ENCODE assay signal across 17 cellular contexts in the genomic region with DNA sequence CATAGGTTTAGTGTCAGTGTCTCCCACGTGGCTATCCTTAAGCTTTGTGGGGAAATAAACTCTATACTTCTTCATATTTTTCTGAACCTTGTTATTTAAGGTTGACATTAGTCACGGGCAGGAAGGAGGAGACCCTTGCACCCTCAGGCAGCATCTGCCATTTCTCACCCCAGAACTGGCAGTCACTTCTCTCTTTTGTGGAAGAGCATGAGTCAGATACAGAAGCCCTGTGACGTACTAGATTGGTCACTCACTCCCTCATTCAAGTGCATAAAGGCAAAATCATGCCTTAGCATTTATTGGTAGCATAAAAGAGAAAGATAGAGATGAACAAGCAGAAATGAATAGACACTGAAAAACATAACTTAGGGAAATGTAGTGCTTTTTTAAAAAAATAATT.
DNase-seq lines count a peak whose midpoint lies in the region; ATAC-seq and TF ChIP-seq lines count a peak whose summit lies in the region.
"Had no signal": no experiment of that assay in that cellular context is flagged by ENCODE, and none has a peak within 500 bp of the region (broad histone marks: within the 10 kb centered on the region; RNA-seq: fewer than 3 reads in every experiment).

No MANE protein-coding gene starts in this region.

- H3K4me3 ChIP-seq in mesenchymal stem cell (ENCODE audit: insufficient read depth in 1 of 2, low read depth in 1 of 2, low read length in 2 of 2) (no peak overlapping the region), tibial artery (no peak overlapping the region)
- H3K4me3 ChIP-seq: transverse colon had no signal

- WGBS in mesenchymal stem cell: 44% methylated on average over 1 of the region's 3 CpGs

- no peak overlapping the region for H3K14ac ChIP-seq in mesenchymal stem cell (ENCODE audit: low read length in 2 of 2)

- peak; percentile 8 to 36 for DNase-seq in activated T-cell treated with anti-CD3 and anti-CD28 coated beads, Interleukin-2, amount 50 U/mL, for 72 hours
- no peak for DNase-seq in activated T-cell treated with anti-CD3 and anti-CD28 coated beads, Interleukin-2, amount 50 U/mL, for 48 hours
- DNase-seq in T1000 (lab: John Stamatoyannopoulos, UW) (peak; percentile 1), mesenchymal stem cell (peak; percentile 17), KG1 (lab: John Stamatoyannopoulos, UW) (no peak), GM13976 (ENCODE audit: low spot score) (no peak), tibial artery (no peak)
- DNase-seq: activated naive CD4-positive, alpha-beta T cell treated with anti-CD3 and anti-CD28 coated beads, Interleukin-2, amount 50 U/mL, for 16 hours; cerebellar nuclear complex; hippocampal formation; naive B cell; NCI-H146; NCI-H446; transverse colon had no signal

- no peak overlapping the region for H3K18ac ChIP-seq in mesenchymal stem cell (ENCODE audit: low read depth in 1 of 2, low read length in 2 of 2)

- peaks cover 11% of the 10 kb centered on the region for H3K4me1 Mint-ChIP-seq in activated T-cell treated with anti-CD3 and anti-CD28 coated beads, Interleukin-2, amount 50 U/mL, for 72 hours (ENCODE audit: low read depth)
- H3K4me1 Mint-ChIP-seq: naive B cell had no signal

- H3K23ac ChIP-seq in mesenchymal stem cell (ENCODE audit: low read length in 2 of 2): no peak overlapping the region

- no peak overlapping the region for H2BK120ac ChIP-seq in mesenchymal stem cell (ENCODE audit: low read depth, low read length)

- H2BK5ac ChIP-seq in mesenchymal stem cell (ENCODE audit: low read depth, low read length, poor library complexity, severe bottlenecking): no peak overlapping the region

- H4K8ac ChIP-seq in mesenchymal stem cell (ENCODE audit: low read length): no peak overlapping the region

- H3K27me3 Mint-ChIP-seq in activated T-cell treated with anti-CD3 and anti-CD28 coated beads, Interleukin-2, amount 50 U/mL, for 72 hours (ENCODE audit: low read depth): peaks cover 20% of the 10 kb centered on the region
- H3K27me3 Mint-ChIP-seq: progenitor cell of endocrine pancreas had no signal

- no peaks in the 10 kb centered on the region for H3K36me3 ChIP-seq in mesenchymal stem cell (ENCODE audit: control insufficient read depth in 1 of 2, insufficient read depth in 2 of 2, low read depth in 1 of 2, low read length in 2 of 2)
- H3K36me3 ChIP-seq in tibial artery: no peaks in the 10 kb centered on the region
- H3K36me3 ChIP-seq: transverse colon had no signal

- no peak overlapping the region for H4K91ac ChIP-seq in mesenchymal stem cell (ENCODE audit: low read length)

- H3K9ac ChIP-seq in mesenchymal stem cell (ENCODE audit: low read length): no peak overlapping the region

- no peaks in the 10 kb centered on the region for H3K79me1 ChIP-seq in mesenchymal stem cell (replicated peaks; ENCODE audit: low read length, poor library complexity, severe bottlenecking)

- intact Hi-C loops in tibial artery (cut with DNase I; ENCODE audit: low total_unique reads): no loop called here

- TF ChIP-seq CTCF in GM13976 (IDR thresholded peaks at IDR 0.05; ENCODE audit: borderline replicate concordance, control extremely low read depth, extremely low read depth, insufficient read depth, missing control alignments) (no peak), tibial artery (IDR thresholded peaks at IDR 0.05) (no peak)

- H2AFZ ChIP-seq in mesenchymal stem cell (ENCODE audit: low read depth, low read length): no peak overlapping the region

- in situ Hi-C loops in GM13976 (cut with MboI; ENCODE audit: low sequenced_read_pairs, unreplicated experiment): no loop called here

- no peak overlapping the region for H2AK5ac ChIP-seq in mesenchymal stem cell (ENCODE audit: low read length, severe bottlenecking)

- H3K27me3 ChIP-seq in mesenchymal stem cell (ENCODE audit: control insufficient read depth in 1 of 2, insufficient read depth in 1 of 2, low read length in 2 of 2) (no peaks in the 10 kb centered on the region), tibial artery (no peaks in the 10 kb centered on the region)
- H3K27me3 ChIP-seq: transverse colon had no signal

- H3K27ac Mint-ChIP-seq in activated T-cell treated with anti-CD3 and anti-CD28 coated beads, Interleukin-2, amount 50 U/mL, for 72 hours: no peak overlapping the region
- H3K27ac Mint-ChIP-seq: naive B cell, progenitor cell of endocrine pancreas had no signal

- H3K4me1 ChIP-seq in mesenchymal stem cell (ENCODE audit: control insufficient read depth, insufficient read depth, low read depth, low read length) (no peaks in the 10 kb centered on the region), tibial artery (no peaks in the 10 kb centered on the region)
- H3K4me1 ChIP-seq: transverse colon had no signal

- H3K4me3 Mint-ChIP-seq in activated T-cell treated with anti-CD3 and anti-CD28 coated beads, Interleukin-2, amount 50 U/mL, for 72 hours: peak overlapping the region in 1 of 2 donors; percentile 19
- H3K4me3 Mint-ChIP-seq: naive B cell had no signal

- H3K9me3 ChIP-seq in mesenchymal stem cell (ENCODE audit: control insufficient read depth, low read length) (no peaks in the 10 kb centered on the region), tibial artery (no peaks in the 10 kb centered on the region)
- H3K9me3 ChIP-seq: transverse colon had no signal

- no peak overlapping the region for H2BK15ac ChIP-seq in mesenchymal stem cell (ENCODE audit: low read depth, poor library complexity, severe bottlenecking)

- H3K4ac ChIP-seq in mesenchymal stem cell (ENCODE audit: low read depth in 1 of 2, low read length in 2 of 2): no peak overlapping the region

- no peaks in the 10 kb centered on the region for H3K9me3 Mint-ChIP-seq in activated T-cell treated with anti-CD3 and anti-CD28 coated beads, Interleukin-2, amount 50 U/mL, for 72 hours

- H3K27ac ChIP-seq in mesenchymal stem cell (ENCODE audit: low read length, poor library complexity, severe bottlenecking) (no peak overlapping the region), tibial artery (no peak overlapping the region)
- H3K27ac ChIP-seq: transverse colon had no signal

- ATAC-seq in activated T-cell treated with anti-CD3 and anti-CD28 coated beads, Interleukin-2, amount 50 U/mL, for 72 hours (replicated peaks in 1 of 2): peak; percentile 87 to 96
- peak; percentile 47 for ATAC-seq in HG03159 (IDR thresholded peaks at IDR 0.05; ENCODE audit: unreplicated experiment)
- ATAC-seq: HCT116 had no signal

- no peak overlapping the region for H2BK12ac ChIP-seq in mesenchymal stem cell (ENCODE audit: low read length in 2 of 2)

- no peaks in the 10 kb centered on the region for H3K36me3 Mint-ChIP-seq in activated T-cell treated with anti-CD3 and anti-CD28 coated beads, Interleukin-2, amount 50 U/mL, for 72 hours (ENCODE audit: insufficient read depth in 2 of 2)
- H3K36me3 Mint-ChIP-seq: naive B cell had no signal

- no peak overlapping the region for H3K4me2 ChIP-seq in mesenchymal stem cell (ENCODE audit: low read length, poor library complexity, severe bottlenecking)

Comparison
In these comparisons a context has a peak if more than half of its experiments do, and no peak if none do; other contexts are left out.
1. DNase-seq: peak in activated T-cell treated with anti-CD3 and anti-CD28 coated beads, Interleukin-2, amount 50 U/mL, for 72 hours (2 of 2), T1000 (single experiment) and mesenchymal stem cell (single experiment); none in activated T-cell treated with anti-CD3 and anti-CD28 coated beads, Interleukin-2, amount 50 U/mL, for 48 hours (0 of 2), KG1 (single experiment), GM13976 (single experiment) and tibial artery (0 of 2).